ENCODE assay signal across 8 cellular contexts in the genomic region with DNA sequence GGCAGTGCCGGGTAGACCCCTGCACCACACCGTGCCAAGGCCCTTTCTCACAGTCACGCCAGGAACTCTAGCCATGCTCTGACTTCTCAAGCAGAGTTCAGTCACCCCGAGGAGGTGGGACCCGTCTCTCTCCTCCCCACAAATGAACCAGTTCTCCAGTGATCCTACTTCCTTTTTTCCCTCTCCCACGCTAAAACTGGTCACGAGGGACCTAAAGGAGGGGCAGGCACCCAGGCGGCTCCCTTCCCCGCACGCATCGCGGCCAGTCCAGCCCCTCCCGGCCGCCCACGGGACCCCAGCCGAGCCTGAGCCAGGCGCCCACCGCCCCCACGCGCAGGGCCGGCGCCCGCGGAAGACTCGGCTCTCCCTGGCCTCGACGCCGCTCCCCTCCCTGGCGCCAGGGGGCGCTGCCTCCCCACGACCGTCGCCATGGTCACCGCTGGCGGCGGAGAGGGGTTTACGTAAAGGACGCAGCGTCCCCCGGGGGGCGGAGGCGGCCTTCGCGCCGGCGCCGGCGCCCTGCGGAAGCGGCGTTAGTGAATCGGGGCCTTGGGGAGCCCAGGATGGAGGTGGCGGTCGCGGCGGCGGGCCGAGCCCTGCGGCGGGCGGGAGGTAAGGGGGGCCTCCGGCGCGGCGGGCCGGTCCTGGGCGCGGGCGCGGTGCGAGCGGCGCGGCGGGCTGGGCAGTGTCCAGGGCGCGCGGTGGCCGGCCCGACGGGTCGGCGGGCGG. TPM values are rescaled to one million over a fixed set of nuclear protein-coding genes. Genes with fewer than 3 reads are reported as not detected.
DNase-seq lines count a peak whose midpoint lies in the region; ATAC-seq and TF ChIP-seq lines count a peak whose summit lies in the region.

A gene with protein sequence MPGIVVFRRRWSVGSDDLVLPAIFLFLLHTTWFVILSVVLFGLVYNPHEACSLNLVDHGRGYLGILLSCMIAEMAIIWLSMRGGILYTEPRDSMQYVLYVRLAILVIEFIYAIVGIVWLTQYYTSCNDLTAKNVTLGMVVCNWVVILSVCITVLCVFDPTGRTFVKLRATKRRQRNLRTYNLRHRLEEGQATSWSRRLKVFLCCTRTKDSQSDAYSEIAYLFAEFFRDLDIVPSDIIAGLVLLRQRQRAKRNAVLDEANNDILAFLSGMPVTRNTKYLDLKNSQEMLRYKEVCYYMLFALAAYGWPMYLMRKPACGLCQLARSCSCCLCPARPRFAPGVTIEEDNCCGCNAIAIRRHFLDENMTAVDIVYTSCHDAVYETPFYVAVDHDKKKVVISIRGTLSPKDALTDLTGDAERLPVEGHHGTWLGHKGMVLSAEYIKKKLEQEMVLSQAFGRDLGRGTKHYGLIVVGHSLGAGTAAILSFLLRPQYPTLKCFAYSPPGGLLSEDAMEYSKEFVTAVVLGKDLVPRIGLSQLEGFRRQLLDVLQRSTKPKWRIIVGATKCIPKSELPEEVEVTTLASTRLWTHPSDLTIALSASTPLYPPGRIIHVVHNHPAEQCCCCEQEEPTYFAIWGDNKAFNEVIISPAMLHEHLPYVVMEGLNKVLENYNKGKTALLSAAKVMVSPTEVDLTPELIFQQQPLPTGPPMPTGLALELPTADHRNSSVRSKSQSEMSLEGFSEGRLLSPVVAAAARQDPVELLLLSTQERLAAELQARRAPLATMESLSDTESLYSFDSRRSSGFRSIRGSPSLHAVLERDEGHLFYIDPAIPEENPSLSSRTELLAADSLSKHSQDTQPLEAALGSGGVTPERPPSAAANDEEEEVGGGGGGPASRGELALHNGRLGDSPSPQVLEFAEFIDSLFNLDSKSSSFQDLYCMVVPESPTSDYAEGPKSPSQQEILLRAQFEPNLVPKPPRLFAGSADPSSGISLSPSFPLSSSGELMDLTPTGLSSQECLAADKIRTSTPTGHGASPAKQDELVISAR (plus strand): TSS at position 499 of the 729 bp plus-strand sequence. CDS start 39,765 bp downstream, outside the sequence.

- H3K36me3 Mint-ChIP-seq in nephron progenitor cell (ENCODE audit: low read depth) = no peaks in the 10 kb centered on the region

- H3K4me3 ChIP-seq in fibroblast of the aortic adventitia (ENCODE audit: low read depth, low read length) = peak within 1 kb of the TSS; percentile 80

- ATAC-seq in HG03097 (IDR thresholded peaks at IDR 0.05; ENCODE audit: low FRiP score, unreplicated experiment) = peak; percentile 58
- ATAC-seq in stimulated activated naive CD8-positive, alpha-beta T cell treated with anti-CD3 and anti-CD28 coated beads, Interleukin-15, Interleukin-2, amounts not matched to agents 100 U/mL and 50 U/mL, for 24 hours = peak; percentile 71
- ATAC-seq in GM18511 (IDR thresholded peaks at IDR 0.05; ENCODE audit: unreplicated experiment) = no peak

- DNase-seq in EH (ENCODE audit: low read depth) = peak; percentile 64
- peak; percentile 51 for DNase-seq in OCI-M1 (lab: John Stamatoyannopoulos, UW)
- DNase-seq in activated T-helper 1 cell treated with anti-CD3 and anti-CD28 coated beads, Interleukin-2, amount 50 U/mL, for 16 hours (ENCODE audit: low read depth in 1 of 2, low spot score in 1 of 2) = peak; percentile 62 to 74
- DNase-seq in fibroblast of the aortic adventitia (ENCODE audit: low read depth) = peak; percentile 46
- DNase-seq in nephron progenitor cell = peak; percentile 83
- peak; percentile 81 for DNase-seq in stimulated activated naive CD8-positive, alpha-beta T cell treated with anti-CD3 and anti-CD28 coated beads, Interleukin-15, Interleukin-2, amounts not matched to agents 100 U/mL and 50 U/mL, for 24 hours

- no peaks in the 10 kb centered on the region for H3K9me3 Mint-ChIP-seq in nephron progenitor cell

- TF ChIP-seq CTCF in fibroblast of the aortic adventitia (IDR thresholded peaks at IDR 0.05; ENCODE audit: insufficient read depth, low read length) (peak; percentile 81), nephron progenitor cell (IDR thresholded peaks at IDR 0.05) (peak; percentile 87)

- peaks cover 20% of the 10 kb centered on the region for H3K4me1 Mint-ChIP-seq in nephron progenitor cell

- peaks cover 34% of the 10 kb centered on the region for H3K27me3 Mint-ChIP-seq in nephron progenitor cell (ENCODE audit: low read depth, poor library complexity)

- H3K4me3 Mint-ChIP-seq in nephron progenitor cell = peak within 1 kb of the TSS; percentile 68

- H3K27ac Mint-ChIP-seq in nephron progenitor cell = no peak within 1 kb of the TSS

RNA-seq across cellular contexts. Expression of the gene that starts here (rescaled TPM):
- 1.1 and 4.2 TPM in 2 replicates for total RNA-seq in fibroblast of the aortic adventitia (ENCODE audit: low replicate concordance)
